Comparison of ENCODE assay signal across 3 cellular contexts in genomic region chr2:150542172-150542571, GRCh38.
"Had no signal": no experiment of that assay in that cellular context is flagged by ENCODE, and none has a peak within 500 bp of the region (broad histone marks: within the 10 kb centered on the region; RNA-seq: fewer than 3 reads in every experiment).

No MANE protein-coding gene starts in this region.

- DNase-seq: GDM1, GF-D8 had no signal

- ATAC-seq: GM12878 had no signal
